In genomic region chr19:23949611-23950010, GRCh38 we compare ENCODE assay signal across 22 cellular contexts. TPM values are rescaled to one million over a fixed set of nuclear protein-coding genes. Genes with fewer than 3 reads are reported as not detected.
"Had no signal": no experiment of that assay in that cellular context is flagged by ENCODE, and none has a peak within 500 bp of the region (broad histone marks: within the 10 kb centered on the region; RNA-seq: fewer than 3 reads in every experiment).

No MANE protein-coding gene starts in this region.

- H3K27me3 ChIP-seq: foreskin keratinocyte, gastroesophageal sphincter, heart left ventricle, hepatocyte, neural progenitor cell, spleen, testis, tibial artery, upper lobe of left lung had no signal

- H3K4me2 ChIP-seq: hepatocyte, neural progenitor cell had no signal

- H3K79me2 ChIP-seq: hepatocyte, parathyroid adenoma had no signal

- DNase-seq: cortex of kidney; effector memory CD8-positive, alpha-beta T cell; foreskin keratinocyte; heart left ventricle; islet precursor cell; left ventricle myocardium superior; lower lobe of right lung; naive thymus-derived CD4-positive, alpha-beta T cell; spleen; stimulated activated CD4-positive, alpha-beta T cell treated with anti-CD3 and anti-CD28 coated beads, Interleukin-4, amount 100 ng/mL, for 4 hours; stimulated activated naive CD8-positive, alpha-beta T cell treated with anti-CD3 and anti-CD28 coated beads, Interleukin-15, Interleukin-2, amounts not matched to agents 100 U/mL and 50 U/mL, for 24 hours; substantia nigra; testis; tibial artery; upper lobe of left lung had no signal

- H3K36me3 ChIP-seq: gastroesophageal sphincter, heart left ventricle, lower lobe of right lung, neural progenitor cell, tibial artery, upper lobe of left lung had no signal

- H3K9me3 ChIP-seq: gastroesophageal sphincter, lower lobe of right lung, testis, tibial artery had no signal

- H3K27ac ChIP-seq: foreskin keratinocyte, gastroesophageal sphincter, heart left ventricle, hepatocyte, lower lobe of right lung, neural progenitor cell, parathyroid adenoma, spleen, testis, tibial artery, upper lobe of left lung had no signal

- FAIRE-seq: urothelium cell line had no signal

- H3K4me3 ChIP-seq: gastroesophageal sphincter, heart left ventricle, hepatocyte, lower lobe of right lung, neural progenitor cell, spleen, testis, tibial artery, upper lobe of left lung had no signal

- H3K9ac ChIP-seq: neural progenitor cell, parathyroid adenoma had no signal

- H2AFZ ChIP-seq: hepatocyte, neural progenitor cell, parathyroid adenoma had no signal

- H3K4me1 ChIP-seq: foreskin keratinocyte, gastroesophageal sphincter, heart left ventricle, lower lobe of right lung, neural progenitor cell, parathyroid adenoma, spleen, testis, tibial artery, upper lobe of left lung had no signal

- ATAC-seq: effector memory CD8-positive, alpha-beta T cell; foreskin keratinocyte; gastroesophageal sphincter; heart left ventricle; left ventricle myocardium superior; lower lobe of right lung; naive thymus-derived CD4-positive, alpha-beta T cell; sciatic nerve; stimulated activated memory B cell treated with anti-CD40 and anti-IgM and Interleukin-4, amounts not matched to agents 10 μg/mL and 1 μg/mL and 100 μg/mL, for 72 hours; stimulated activated naive CD8-positive, alpha-beta T cell treated with anti-CD3 and anti-CD28 coated beads, Interleukin-15, Interleukin-2, amounts not matched to agents 100 U/mL and 50 U/mL, for 24 hours had no signal

RNA-seq across cellular contexts. Expression of gene ZNF726, which starts 34.9 kb away (rescaled TPM):
- total RNA-seq: hepatocyte, left ventricle myocardium superior had no signal
- polyA plus RNA-seq: hepatocyte had no signal
